14 cellular contexts compared by ENCODE assay signal in the genomic region with DNA sequence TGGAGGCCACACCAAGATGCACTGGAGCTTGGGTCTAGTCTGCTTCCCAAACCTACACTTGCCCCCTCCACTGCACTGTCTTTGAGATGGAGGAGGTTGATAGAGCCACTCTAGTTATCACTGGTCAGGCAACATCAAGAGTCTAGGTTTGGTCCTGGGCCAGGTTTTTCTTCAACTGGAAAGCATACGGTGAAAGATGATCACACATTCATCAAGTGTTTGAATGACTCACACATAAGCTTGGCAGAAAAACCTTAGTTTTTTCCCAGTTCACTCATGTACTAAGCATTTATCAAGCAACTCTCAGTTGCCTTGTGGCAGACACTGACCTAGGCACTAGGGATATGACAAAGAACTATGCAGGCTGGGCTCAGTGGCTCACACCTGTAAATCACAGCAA.
A peak's percentile ranks its signal among the peaks of the same experiment; 100 is the strongest.
DNase-seq lines count a peak whose midpoint lies in the region; ATAC-seq, FAIRE-seq and TF ChIP-seq lines count a peak whose summit lies in the region.
"Had no signal": no experiment of that assay in that cellular context is flagged by ENCODE, and none has a peak within 500 bp of the region (broad histone marks: within the 10 kb centered on the region; RNA-seq: fewer than 3 reads in every experiment).

No MANE protein-coding gene starts in this region.

- peaks cover 16% of the 10 kb centered on the region for H3K4me1 ChIP-seq in keratinocyte (ENCODE audit: control insufficient read depth, extremely low read depth, insufficient read depth, low read length)
- H3K4me1 ChIP-seq: SJCRH30 had no signal

- intact Hi-C loops in Calu3 (cut with micrococcal nuclease; ENCODE audit: unreplicated experiment), result no loop called here

- no peak overlapping the region for H3K9ac ChIP-seq in keratinocyte (ENCODE audit: control insufficient read depth, extremely low read depth, insufficient read depth, low read length)

- H3K9me1 ChIP-seq in keratinocyte (ENCODE audit: control insufficient read depth, extremely low read depth, insufficient read depth, low read length), result no peaks in the 10 kb centered on the region

- CTCF ChIA-PET in Calu3 (lab: Charles Lee), result interaction anchor here (0.8 to 1.0 kb wide), 2 partner anchors 24 to 30 kb away, joined by 3 read pairs; no protein-coding TSS in a partner anchor

- TF ChIP-seq CTCF in Calu3 (IDR thresholded peaks at IDR 0.05; ENCODE audit: unreplicated experiment) (no peak), astrocyte of the cerebellum (IDR thresholded peaks at IDR 0.05; ENCODE audit: low read depth, low read length, missing control alignments) (no peak), keratinocyte (optimal IDR thresholded peaks at IDR 0.05 in 1 of 3, IDR thresholded peaks at IDR 0.05 in 1 of 3, conservative IDR thresholded peaks at IDR 0.05 in 1 of 3; ENCODE audit: extremely low read depth in 1 of 3, insufficient read depth in 2 of 3, low read length in 3 of 3) (no peak)

- H3K27ac ChIP-seq in keratinocyte (ENCODE audit: control insufficient read depth, insufficient read depth, low read length), result no peak overlapping the region
- no peak overlapping the region for H3K27ac ChIP-seq in caudate nucleus (ENCODE audit: low read depth, low read length)
- H3K27ac ChIP-seq: SJCRH30 had no signal

- H3K36me3 Mint-ChIP-seq in Calu3 (ENCODE audit: insufficient read depth, unreplicated experiment), result no peaks in the 10 kb centered on the region
- H3K36me3 Mint-ChIP-seq: activated CD8-positive, alpha-beta memory T cell treated with anti-CD3 and anti-CD28 coated beads, Interleukin-2, amount 10 ng/mL, durations not matched to agents 7 days and 5 days had no signal

- no peak overlapping the region for H2AFZ ChIP-seq in keratinocyte (ENCODE audit: control insufficient read depth, low read length)

- no peak overlapping the region for H3K4me3 Mint-ChIP-seq in Calu3 (ENCODE audit: low read depth, unreplicated experiment)
- H3K4me3 Mint-ChIP-seq: activated CD8-positive, alpha-beta memory T cell treated with anti-CD3 and anti-CD28 coated beads, Interleukin-2, amount 10 ng/mL, durations not matched to agents 7 days and 5 days; stimulated activated naive CD8-positive, alpha-beta T cell treated with anti-CD3 and anti-CD28 coated beads, Interleukin-15, Interleukin-2, amounts not matched to agents 100 ng/mL and 50 ng/mL, for 24 hours had no signal

- H3K9me3 Mint-ChIP-seq in Calu3 (ENCODE audit: low read depth, unreplicated experiment), result no peaks in the 10 kb centered on the region
- H3K9me3 Mint-ChIP-seq: stimulated activated naive CD8-positive, alpha-beta T cell treated with anti-CD3 and anti-CD28 coated beads, Interleukin-15, Interleukin-2, amounts not matched to agents 100 ng/mL and 50 ng/mL, for 24 hours had no signal

- H3K4me2 ChIP-seq in keratinocyte (ENCODE audit: control insufficient read depth, extremely low read depth, insufficient read depth, low read depth, low read length), result no peak overlapping the region

- H3K4me1 Mint-ChIP-seq in Calu3 (ENCODE audit: low read depth, unreplicated experiment), result peaks cover 15% of the 10 kb centered on the region
- H3K4me1 Mint-ChIP-seq: activated CD8-positive, alpha-beta memory T cell treated with anti-CD3 and anti-CD28 coated beads, Interleukin-2, amount 10 ng/mL, durations not matched to agents 7 days and 5 days had no signal

- no peaks in the 10 kb centered on the region for H3K79me2 ChIP-seq in keratinocyte (ENCODE audit: control insufficient read depth, insufficient read depth, low read length)

- in situ Hi-C loops in astrocyte of the cerebellum (cut with HindIII; ENCODE audit: low sequenced_read_pairs), result no loop called here

- no peaks in the 10 kb centered on the region for H3K36me3 ChIP-seq in keratinocyte (ENCODE audit: control insufficient read depth in 2 of 2, extremely low read depth in 1 of 2, insufficient read depth in 2 of 2, low read length in 2 of 2)
- H3K36me3 ChIP-seq: SJCRH30 had no signal

- BruUV-seq in Calu3 (replicated peaks; lab: Mats Ljungman, UMichigan), result no TSS peak

- no peak for TF ChIP-seq RAD21 in Ishikawa (IDR thresholded peaks at IDR 0.05; ENCODE audit: low read depth)

- H4K20me1 ChIP-seq in keratinocyte (ENCODE audit: control insufficient read depth, extremely low read depth, insufficient read depth, low read length), result peaks cover 3% of the 10 kb centered on the region

- H3K4me3 ChIP-seq in astrocyte of the cerebellum (ENCODE audit: low read depth, low read length), result no peak overlapping the region
- no peak overlapping the region for H3K4me3 ChIP-seq in keratinocyte (ENCODE audit: control insufficient read depth in 2 of 3, extremely low read depth in 1 of 3, insufficient read depth in 2 of 3, low read depth in 1 of 3, low read length in 3 of 3)
- H3K4me3 ChIP-seq: SJCRH30 had no signal

- FAIRE-seq in keratinocyte (lab: Jason Lieb, UNC), result peak; percentile 98

- ATAC-seq in GM21447 (IDR thresholded peaks at IDR 0.05; ENCODE audit: unreplicated experiment), result no peak
- ATAC-seq: activated CD8-positive, alpha-beta memory T cell treated with anti-CD3 and anti-CD28 coated beads, Interleukin-2, amount 10 ng/mL, durations not matched to agents 7 days and 5 days; sciatic nerve had no signal

- TF ChIP-seq EP300 in Ishikawa (IDR thresholded peaks at IDR 0.05; ENCODE audit: borderline replicate concordance), result no peak

- H3K9me3 ChIP-seq in keratinocyte (ENCODE audit: control insufficient read depth, low read depth, low read length), result no peaks in the 10 kb centered on the region
- H3K9me3 ChIP-seq: SJCRH30 had no signal

- DNase-seq in Calu3, result peak; percentile 19
- peak; percentile 81 for DNase-seq in astrocyte of the cerebellum (ENCODE audit: low read depth)
- peak; percentile 73 for DNase-seq in keratinocyte (ENCODE audit: low read depth, low spot score)
- DNase-seq in NCI-H2227 (lab: John Stamatoyannopoulos, UW; ENCODE audit: unreplicated experiment), result no peak
- DNase-seq in retina, result no peak
- no peak for DNase-seq in caudate nucleus (lab: John Stamatoyannopoulos, UW)
- DNase-seq: activated CD8-positive, alpha-beta memory T cell treated with anti-CD3 and anti-CD28 coated beads, Interleukin-2, amount 10 ng/mL, durations not matched to agents 7 days and 5 days; effector CD8-positive, alpha-beta T cell; NCI-H1436 had no signal

- H3K27me3 Mint-ChIP-seq in Calu3 (ENCODE audit: unreplicated experiment), result peaks cover 37% of the 10 kb centered on the region
- H3K27me3 Mint-ChIP-seq: stimulated activated naive CD8-positive, alpha-beta T cell treated with anti-CD3 and anti-CD28 coated beads, Interleukin-15, Interleukin-2, amounts not matched to agents 100 ng/mL and 50 ng/mL, for 24 hours had no signal

- H3K27me3 ChIP-seq in keratinocyte (ENCODE audit: control insufficient read depth, extremely low read depth, insufficient read depth, low read length), result no peaks in the 10 kb centered on the region
- H3K27me3 ChIP-seq: SJCRH30 had no signal

- dilution Hi-C loops in keratinocyte (cut with MboI; ENCODE audit: extremely low pct_ligation_motif_present, low sequenced_read_pairs), result no loop called here

- no peak overlapping the region for H3K27ac Mint-ChIP-seq in Calu3 (ENCODE audit: unreplicated experiment)
- H3K27ac Mint-ChIP-seq: activated CD8-positive, alpha-beta memory T cell treated with anti-CD3 and anti-CD28 coated beads, Interleukin-2, amount 10 ng/mL, durations not matched to agents 7 days and 5 days; stimulated activated naive CD8-positive, alpha-beta T cell treated with anti-CD3 and anti-CD28 coated beads, Interleukin-15, Interleukin-2, amounts not matched to agents 100 ng/mL and 50 ng/mL, for 24 hours had no signal

TF ChIP-seq in Ishikawa, 13 proteins besides CTCF, POLR2A, EP300 and RAD21:
- TF ChIP-seq, protein P1, sequence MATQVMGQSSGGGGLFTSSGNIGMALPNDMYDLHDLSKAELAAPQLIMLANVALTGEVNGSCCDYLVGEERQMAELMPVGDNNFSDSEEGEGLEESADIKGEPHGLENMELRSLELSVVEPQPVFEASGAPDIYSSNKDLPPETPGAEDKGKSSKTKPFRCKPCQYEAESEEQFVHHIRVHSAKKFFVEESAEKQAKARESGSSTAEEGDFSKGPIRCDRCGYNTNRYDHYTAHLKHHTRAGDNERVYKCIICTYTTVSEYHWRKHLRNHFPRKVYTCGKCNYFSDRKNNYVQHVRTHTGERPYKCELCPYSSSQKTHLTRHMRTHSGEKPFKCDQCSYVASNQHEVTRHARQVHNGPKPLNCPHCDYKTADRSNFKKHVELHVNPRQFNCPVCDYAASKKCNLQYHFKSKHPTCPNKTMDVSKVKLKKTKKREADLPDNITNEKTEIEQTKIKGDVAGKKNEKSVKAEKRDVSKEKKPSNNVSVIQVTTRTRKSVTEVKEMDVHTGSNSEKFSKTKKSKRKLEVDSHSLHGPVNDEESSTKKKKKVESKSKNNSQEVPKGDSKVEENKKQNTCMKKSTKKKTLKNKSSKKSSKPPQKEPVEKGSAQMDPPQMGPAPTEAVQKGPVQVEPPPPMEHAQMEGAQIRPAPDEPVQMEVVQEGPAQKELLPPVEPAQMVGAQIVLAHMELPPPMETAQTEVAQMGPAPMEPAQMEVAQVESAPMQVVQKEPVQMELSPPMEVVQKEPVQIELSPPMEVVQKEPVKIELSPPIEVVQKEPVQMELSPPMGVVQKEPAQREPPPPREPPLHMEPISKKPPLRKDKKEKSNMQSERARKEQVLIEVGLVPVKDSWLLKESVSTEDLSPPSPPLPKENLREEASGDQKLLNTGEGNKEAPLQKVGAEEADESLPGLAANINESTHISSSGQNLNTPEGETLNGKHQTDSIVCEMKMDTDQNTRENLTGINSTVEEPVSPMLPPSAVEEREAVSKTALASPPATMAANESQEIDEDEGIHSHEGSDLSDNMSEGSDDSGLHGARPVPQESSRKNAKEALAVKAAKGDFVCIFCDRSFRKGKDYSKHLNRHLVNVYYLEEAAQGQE (IDR thresholded peaks at IDR 0.05; ENCODE audit: low read depth), result no peak
- TF ChIP-seq TCF12 (IDR thresholded peaks at IDR 0.05; ENCODE audit: low read depth) (no peak), USF1 (IDR thresholded peaks at IDR 0.05) (no peak), TEAD4 (IDR thresholded peaks at IDR 0.05) (no peak), EGR1 (IDR thresholded peaks at IDR 0.05) (no peak), ZBTB7A (IDR thresholded peaks at IDR 0.05; ENCODE audit: low read depth) (no peak), YY1 (IDR thresholded peaks at IDR 0.05; ENCODE audit: low read depth) (no peak), NFIC (IDR thresholded peaks at IDR 0.05) (peak; percentile 83)

Comparison
In these comparisons a context has a peak if more than half of its experiments do, and no peak if none do; other contexts are left out.
1. DNase-seq: peak in Calu3 (single experiment), astrocyte of the cerebellum (single experiment) and keratinocyte (single experiment); none in NCI-H2227 (single experiment), retina (single experiment) and caudate nucleus (0 of 61).